12 cellular contexts compared by ENCODE assay signal in genomic region chr5:147482426-147483196, GRCh38. TPM values are rescaled to one million over a fixed set of nuclear protein-coding genes. Genes with fewer than 3 reads are reported as not detected.
DNase-seq lines count a peak whose midpoint lies in the region; ATAC-seq, FAIRE-seq and TF ChIP-seq lines count a peak whose summit lies in the region.
"Had no signal": no experiment of that assay in that cellular context is flagged by ENCODE, and none has a peak within 500 bp of the region (broad histone marks: within the 10 kb centered on the region; RNA-seq: fewer than 3 reads in every experiment).

No MANE protein-coding gene starts in this region.

- H3K4me1 ChIP-seq in BE2C: peaks cover 51% of the 10 kb centered on the region
- peaks cover 12% of the 10 kb centered on the region for H3K4me1 ChIP-seq in mesenchymal stem cell (ENCODE audit: control insufficient read depth, insufficient read depth, low read depth, low read length)

- H3K4ac ChIP-seq in mesenchymal stem cell (ENCODE audit: low read depth in 1 of 2, low read length in 2 of 2): peak overlapping the region in 1 of 2 experiments; percentile 54

- H3K36me3 ChIP-seq in BE2C: no peaks in the 10 kb centered on the region; the same call in 1 of the 2 replicates
- H3K36me3 ChIP-seq in brain microvascular endothelial cell (replicated peaks): no peaks in the 10 kb centered on the region
- H3K36me3 ChIP-seq in mesenchymal stem cell (ENCODE audit: control insufficient read depth in 1 of 2, insufficient read depth in 2 of 2, low read depth in 1 of 2, low read length in 2 of 2): no peaks in the 10 kb centered on the region
- H3K36me3 ChIP-seq: neutrophil had no signal

- no peak overlapping the region for H3K14ac ChIP-seq in mesenchymal stem cell (ENCODE audit: low read length in 2 of 2)

- H2BK15ac ChIP-seq in mesenchymal stem cell (ENCODE audit: low read depth, poor library complexity, severe bottlenecking): peak overlapping the region; percentile 36

- H3K23ac ChIP-seq in mesenchymal stem cell (ENCODE audit: low read length in 2 of 2): no peak overlapping the region

- H3K79me1 ChIP-seq in mesenchymal stem cell (replicated peaks; ENCODE audit: low read length, poor library complexity, severe bottlenecking): peaks cover 4% of the 10 kb centered on the region

- peak overlapping the region; percentile 46 for H2BK5ac ChIP-seq in mesenchymal stem cell (ENCODE audit: low read depth, low read length, poor library complexity, severe bottlenecking)

- ATAC-seq in activated naive CD8-positive, alpha-beta T cell treated with anti-CD3 and anti-CD28 coated beads, Interleukin-2, amount 50 U/mL, for 24 hours: no peak

- TF ChIP-seq CTCF in BE2C (IDR thresholded peaks at IDR 0.05; ENCODE audit: low read depth, low read length) (no peak), brain microvascular endothelial cell (IDR thresholded peaks at IDR 0.05; ENCODE audit: low read depth, low read length, missing control alignments) (no peak)

- no peak overlapping the region for H2AFZ ChIP-seq in mesenchymal stem cell (ENCODE audit: low read depth, low read length)

- H2BK12ac ChIP-seq in mesenchymal stem cell (ENCODE audit: low read length in 2 of 2): peak overlapping the region; percentile 66 to 75

- H3K9me3 Mint-ChIP-seq in activated naive CD8-positive, alpha-beta T cell treated with anti-CD3 and anti-CD28 coated beads, Interleukin-2, amount 50 U/mL, for 24 hours: peaks cover 3% of the 10 kb centered on the region
- H3K9me3 Mint-ChIP-seq: CD4-positive, alpha-beta T cell had no signal

- no peak overlapping the region for H3K4me3 Mint-ChIP-seq in activated naive CD8-positive, alpha-beta T cell treated with anti-CD3 and anti-CD28 coated beads, Interleukin-2, amount 50 U/mL, for 24 hours
- H3K4me3 Mint-ChIP-seq: CD4-positive, alpha-beta T cell had no signal

- peak overlapping the region in 1 of 2 experiments; percentile 84 for H3K18ac ChIP-seq in mesenchymal stem cell (ENCODE audit: low read depth in 1 of 2, low read length in 2 of 2)

- no peak for FAIRE-seq in frontal cortex (lab: Jason Lieb, UNC)

- no peak overlapping the region for H4K91ac ChIP-seq in mesenchymal stem cell (ENCODE audit: low read length)

- H3K4me1 Mint-ChIP-seq in activated naive CD8-positive, alpha-beta T cell treated with anti-CD3 and anti-CD28 coated beads, Interleukin-2, amount 50 U/mL, for 24 hours: no peaks in the 10 kb centered on the region

- H3K27ac ChIP-seq in brain microvascular endothelial cell (peak overlapping the region; percentile 53), mesenchymal stem cell (ENCODE audit: low read length, poor library complexity, severe bottlenecking) (peak overlapping the region; percentile 90)
- H3K27ac ChIP-seq: neutrophil had no signal

- DNase-seq in BE2C (peak; percentile 32), MV-4-11 (lab: John Stamatoyannopoulos, UW) (peak; percentile 79), brain microvascular endothelial cell (no peak), mesenchymal stem cell (peak; percentile 68), frontal cortex (ENCODE audit: low spot score in 2 of 2) (no peak), AML-193 (lab: John Stamatoyannopoulos, UW) (no peak), activated T-cell treated with anti-CD3 and anti-CD28 coated beads for 4 hours (no peak)
- DNase-seq in activated naive CD8-positive, alpha-beta T cell treated with anti-CD3 and anti-CD28 coated beads, Interleukin-2, amount 50 U/mL, for 24 hours: no peak
- DNase-seq: activated gamma-delta T cell; CD4-positive, alpha-beta T cell; T1000 had no signal

- no peaks in the 10 kb centered on the region for H3K9me3 ChIP-seq in BE2C
- H3K9me3 ChIP-seq in mesenchymal stem cell (ENCODE audit: control insufficient read depth, low read length): no peaks in the 10 kb centered on the region
- H3K9me3 ChIP-seq: neutrophil had no signal

- peak overlapping the region; percentile 80 for H2AK5ac ChIP-seq in mesenchymal stem cell (ENCODE audit: low read length, severe bottlenecking)

- H3K4me2 ChIP-seq in mesenchymal stem cell (ENCODE audit: low read length, poor library complexity, severe bottlenecking): no peak overlapping the region

- H3K4me3 ChIP-seq in BE2C (ENCODE audit: low read depth, low read length) (no peak overlapping the region), brain microvascular endothelial cell (ENCODE audit: low read depth, low read length) (no peak overlapping the region), mesenchymal stem cell (ENCODE audit: insufficient read depth in 1 of 2, low read depth in 1 of 2, low read length in 2 of 2) (no peak overlapping the region)

- H4K8ac ChIP-seq in mesenchymal stem cell (ENCODE audit: low read length): no peak overlapping the region

- no peaks in the 10 kb centered on the region for H3K36me3 Mint-ChIP-seq in activated naive CD8-positive, alpha-beta T cell treated with anti-CD3 and anti-CD28 coated beads, Interleukin-2, amount 50 U/mL, for 24 hours (ENCODE audit: low read depth)

- H3K27me3 ChIP-seq in BE2C (no peaks in the 10 kb centered on the region), brain microvascular endothelial cell (replicated peaks) (no peaks in the 10 kb centered on the region), mesenchymal stem cell (ENCODE audit: control insufficient read depth in 1 of 2, insufficient read depth in 1 of 2, low read length in 2 of 2) (no peaks in the 10 kb centered on the region)

- no peak overlapping the region for H2BK120ac ChIP-seq in mesenchymal stem cell (ENCODE audit: low read depth, low read length)

- in situ Hi-C loops in brain microvascular endothelial cell (cut with HindIII; ENCODE audit: low pct_ligation_motif_present, low sequenced_read_pairs): no loop called here

- peak overlapping the region; percentile 95 for H3K9ac ChIP-seq in mesenchymal stem cell (ENCODE audit: low read length)

- H3K27me3 Mint-ChIP-seq in activated naive CD8-positive, alpha-beta T cell treated with anti-CD3 and anti-CD28 coated beads, Interleukin-2, amount 50 U/mL, for 24 hours: peaks cover 29% of the 10 kb centered on the region

- H3K27ac Mint-ChIP-seq in activated naive CD8-positive, alpha-beta T cell treated with anti-CD3 and anti-CD28 coated beads, Interleukin-2, amount 50 U/mL, for 24 hours: no peak overlapping the region
- H3K27ac Mint-ChIP-seq: CD4-positive, alpha-beta T cell had no signal

- WGBS in mesenchymal stem cell: 84% methylated on average over 8 of the region's 9 CpGs

RNA-seq across cellular contexts. Expression of gene DPYSL3, which starts 27.3 kb away (rescaled TPM):
- polyA plus RNA-seq in BE2C (2012; ENCODE audit: insufficient read depth, insufficient read length, low read depth): 306 TPM
- 27.3 TPM for polyA plus RNA-seq in mesenchymal stem cell (2013, experiment 1 of 2)
- polyA plus RNA-seq in mesenchymal stem cell (2013, experiment 2 of 2): 26.8 TPM
- total RNA-seq in frontal cortex: 888 TPM
- total RNA-seq: CD4-positive, alpha-beta T cell had no signal

Comparison
In these comparisons a context has a peak if more than half of its experiments do, and no peak if none do; other contexts are left out.
1. DNase-seq: peak in BE2C (single experiment), MV-4-11 (single experiment) and mesenchymal stem cell (single experiment); none in brain microvascular endothelial cell (single experiment), frontal cortex (0 of 2), AML-193 (0 of 2), activated T-cell treated with anti-CD3 and anti-CD28 coated beads for 4 hours (single experiment) and activated naive CD8-positive, alpha-beta T cell treated with anti-CD3 and anti-CD28 coated beads, Interleukin-2, amount 50 U/mL, for 24 hours (single experiment).